Comparison of ENCODE assay signal across 1 cellular context in the genomic region with DNA sequence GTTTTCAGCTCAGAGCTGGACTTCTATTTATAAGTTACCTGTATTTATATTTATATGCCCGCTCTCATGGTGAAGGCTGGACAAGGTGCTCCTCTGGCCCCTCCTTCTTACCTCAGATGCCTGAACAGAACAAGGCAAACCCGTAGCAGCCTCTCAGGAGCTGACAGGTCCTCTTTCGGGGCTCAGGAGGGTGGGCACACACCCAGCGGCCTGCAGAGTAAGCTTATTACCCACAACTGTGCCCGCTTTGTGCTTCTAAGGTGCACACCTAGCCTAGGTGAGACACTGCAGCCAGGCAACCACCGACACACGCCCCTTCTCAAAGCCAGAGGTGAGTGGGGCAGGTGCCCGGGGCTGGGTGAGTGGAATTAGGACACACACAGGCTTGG.
TF ChIP-seq lines count a peak whose summit lies in the region.

No MANE protein-coding gene starts in this region.

TF ChIP-seq in SK-N-SH treated with all-trans-retinoic acid at 6 μM for 48 hours, 23 proteins besides CTCF, POLR2A, EP300 and RAD21 (continued from another document):
- TF ChIP-seq TCF4 (CRISPR knock-in tag; IDR thresholded peaks at IDR 0.05; ENCODE audit: borderline replicate concordance) (no peak), TOX (CRISPR knock-in tag; IDR thresholded peaks at IDR 0.05; ENCODE audit: borderline replicate concordance) (no peak), ZC3H10 (CRISPR knock-in tag; IDR thresholded peaks at IDR 0.05) (no peak), ARNTL (CRISPR knock-in tag; IDR thresholded peaks at IDR 0.05; ENCODE audit: borderline replicate concordance, low read depth) (no peak), ISL1 (CRISPR knock-in tag; IDR thresholded peaks at IDR 0.05) (no peak), RARB (CRISPR knock-in tag; IDR thresholded peaks at IDR 0.05) (no peak), ZFP30 (CRISPR knock-in tag; IDR thresholded peaks at IDR 0.05) (no peak), ZNF8 (CRISPR knock-in tag; IDR thresholded peaks at IDR 0.05) (no peak), GLIS3 (CRISPR knock-in tag; IDR thresholded peaks at IDR 0.05) (no peak), ZFP3 (CRISPR knock-in tag; IDR thresholded peaks at IDR 0.05) (no peak), TSHZ2 (CRISPR knock-in tag; IDR thresholded peaks at IDR 0.05) (no peak), BACH2 (CRISPR knock-in tag; IDR thresholded peaks at IDR 0.05; ENCODE audit: borderline replicate concordance) (no peak), POU6F1 (CRISPR knock-in tag; IDR thresholded peaks at IDR 0.05; ENCODE audit: borderline replicate concordance, low read depth) (no peak), PPARA (CRISPR knock-in tag; IDR thresholded peaks at IDR 0.05; ENCODE audit: borderline replicate concordance) (no peak), ESRRG (CRISPR knock-in tag; IDR thresholded peaks at IDR 0.05) (no peak), CSDC2 (CRISPR knock-in tag; IDR thresholded peaks at IDR 0.05) (no peak)
- TF ChIP-seq, protein P1, sequence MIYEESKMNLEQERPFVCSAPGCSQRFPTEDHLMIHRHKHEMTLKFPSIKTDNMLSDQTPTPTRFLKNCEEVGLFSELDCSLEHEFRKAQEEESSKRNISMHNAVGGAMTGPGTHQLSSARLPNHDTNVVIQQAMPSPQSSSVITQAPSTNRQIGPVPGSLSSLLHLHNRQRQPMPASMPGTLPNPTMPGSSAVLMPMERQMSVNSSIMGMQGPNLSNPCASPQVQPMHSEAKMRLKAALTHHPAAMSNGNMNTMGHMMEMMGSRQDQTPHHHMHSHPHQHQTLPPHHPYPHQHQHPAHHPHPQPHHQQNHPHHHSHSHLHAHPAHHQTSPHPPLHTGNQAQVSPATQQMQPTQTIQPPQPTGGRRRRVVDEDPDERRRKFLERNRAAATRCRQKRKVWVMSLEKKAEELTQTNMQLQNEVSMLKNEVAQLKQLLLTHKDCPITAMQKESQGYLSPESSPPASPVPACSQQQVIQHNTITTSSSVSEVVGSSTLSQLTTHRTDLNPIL (CRISPR knock-in tag; IDR thresholded peaks at IDR 0.05; ENCODE audit: low read depth): no peak
- TF ChIP-seq, protein P2, sequence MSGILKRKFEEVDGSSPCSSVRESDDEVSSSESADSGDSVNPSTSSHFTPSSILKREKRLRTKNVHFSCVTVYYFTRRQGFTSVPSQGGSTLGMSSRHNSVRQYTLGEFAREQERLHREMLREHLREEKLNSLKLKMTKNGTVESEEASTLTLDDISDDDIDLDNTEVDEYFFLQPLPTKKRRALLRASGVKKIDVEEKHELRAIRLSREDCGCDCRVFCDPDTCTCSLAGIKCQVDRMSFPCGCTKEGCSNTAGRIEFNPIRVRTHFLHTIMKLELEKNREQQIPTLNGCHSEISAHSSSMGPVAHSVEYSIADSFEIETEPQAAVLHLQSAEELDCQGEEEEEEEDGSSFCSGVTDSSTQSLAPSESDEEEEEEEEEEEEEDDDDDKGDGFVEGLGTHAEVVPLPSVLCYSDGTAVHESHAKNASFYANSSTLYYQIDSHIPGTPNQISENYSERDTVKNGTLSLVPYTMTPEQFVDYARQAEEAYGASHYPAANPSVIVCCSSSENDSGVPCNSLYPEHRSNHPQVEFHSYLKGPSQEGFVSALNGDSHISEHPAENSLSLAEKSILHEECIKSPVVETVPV (CRISPR knock-in tag; IDR thresholded peaks at IDR 0.05): no peak
TF ChIP-seq in SK-N-SH treated with all-trans-retinoic acid at 6 μM for 48 hours: peak in this region for 0.
